8 cellular contexts compared by ENCODE assay signal in genomic region chr2:113390133-113390849, GRCh38. TPM values are rescaled to one million over a fixed set of nuclear protein-coding genes. Genes with fewer than 3 reads are reported as not detected.
DNase-seq lines count a peak whose midpoint lies in the region; ATAC-seq, FAIRE-seq and TF ChIP-seq lines count a peak whose summit lies in the region.

No MANE protein-coding gene starts in this region.

- no TSS peak for BruUV-seq in PC-9 (replicated peaks; lab: Mats Ljungman, UMichigan)

- H4K20me1 ChIP-seq in PC-9 (ENCODE audit: insufficient read depth) (no peaks in the 10 kb centered on the region), astrocyte (ENCODE audit: insufficient read depth, low read length) (no peaks in the 10 kb centered on the region)

- DNase-seq in PC-9 (peak; percentile 59 to 63), astrocyte (ENCODE audit: low read depth) (peak; percentile 54), iPS-NIHi11 (ENCODE audit: low spot score) (peak; percentile 75), NCI-H524 (lab: John Stamatoyannopoulos, UW) (no peak), NCI-H2227 treated with DMSO at 0.1 percent for 48 hours (lab: John Stamatoyannopoulos, UW) (no peak)
- peak; percentile 46 for DNase-seq in stimulated activated CD4-positive, alpha-beta T cell treated with anti-CD3 and anti-CD28 coated beads, Interleukin-12 subunit alpha, Interleukin-12 subunit beta, amount 100 ng/mL, for 4 hours

- H2AFZ ChIP-seq in PC-9 (no peak overlapping the region), astrocyte (ENCODE audit: low read depth, low read length) (peak overlapping the region; percentile 43)

- H3K79me2 ChIP-seq in PC-9 (ENCODE audit: low read depth) (no peaks in the 10 kb centered on the region), astrocyte (ENCODE audit: insufficient read depth, low read length) (no peaks in the 10 kb centered on the region)

- no peaks in the 10 kb centered on the region for H3K9me2 ChIP-seq in PC-9 (ENCODE audit: insufficient read depth)

- H3F3A ChIP-seq in PC-9 (ENCODE audit: insufficient read depth, low read depth), result no peaks in the 10 kb centered on the region

- no peaks in the 10 kb centered on the region for H3K36me3 ChIP-seq in PC-9 (ENCODE audit: low read depth)
- no peaks in the 10 kb centered on the region for H3K36me3 ChIP-seq in astrocyte (ENCODE audit: insufficient read depth, low read length)

- H3K27me3 Mint-ChIP-seq in astrocyte (ENCODE audit: low read depth, unreplicated experiment), result no peaks in the 10 kb centered on the region

- TF ChIP-seq CTCF in GM12875 (IDR thresholded peaks at IDR 0.05; ENCODE audit: borderline replicate concordance, insufficient read depth, low read depth, low read length) (peak; percentile 71), PC-9 (conservative IDR thresholded peaks at IDR 0.05) (peak; percentile 94), astrocyte (IDR thresholded peaks at IDR 0.05; ENCODE audit: insufficient read depth, low read depth, low read length) (peak; percentile 99)

- H3K9me3 ChIP-seq in PC-9 (ENCODE audit: insufficient read depth, low read depth) (no peaks in the 10 kb centered on the region), astrocyte (ENCODE audit: insufficient read depth, low read depth, low read length) (no peaks in the 10 kb centered on the region)

- CTCF ChIA-PET in PC-9 (lab: Charles Lee), result interaction anchor here (0.5 to 1.5 kb wide), 8 partner anchors 9 to 314 kb away, joined by 3 to 10 read pairs (median 4); no protein-coding TSS in a partner anchor

- H3K4me1 ChIP-seq in PC-9 (replicated peaks; ENCODE audit: insufficient read depth) (peaks cover 5% of the 10 kb centered on the region), astrocyte (ENCODE audit: insufficient read depth, low read length) (no peaks in the 10 kb centered on the region)

- H3K27ac Mint-ChIP-seq in astrocyte (ENCODE audit: unreplicated experiment), result no peak overlapping the region

- peaks cover 3% of the 10 kb centered on the region for H3K36me3 Mint-ChIP-seq in astrocyte (ENCODE audit: low read depth, unreplicated experiment)

- H3K4me1 Mint-ChIP-seq in astrocyte (ENCODE audit: low read depth, unreplicated experiment), result no peaks in the 10 kb centered on the region

- peaks cover 13% of the 10 kb centered on the region for H3K9me3 Mint-ChIP-seq in astrocyte (ENCODE audit: unreplicated experiment)

- no peak overlapping the region for H3K9ac ChIP-seq in astrocyte (ENCODE audit: low read length)

- H3K4me2 ChIP-seq in PC-9 (peak overlapping the region; percentile 49), astrocyte (ENCODE audit: low read length) (peak overlapping the region; percentile 46)

- ATAC-seq in HG02623 (IDR thresholded peaks at IDR 0.05; ENCODE audit: unreplicated experiment), result peak; percentile 82

- H3K27ac ChIP-seq in PC-9, result peak overlapping the region; percentile 56
- H3K27ac ChIP-seq in astrocyte (ENCODE audit: low read depth, low read length), result no peak overlapping the region

- FAIRE-seq in astrocyte (lab: Jason Lieb, UNC), result no peak

- H3K4me3 ChIP-seq in GM12875 (ENCODE audit: low read depth, low read length), result no peak overlapping the region
- no peak overlapping the region for H3K4me3 ChIP-seq in PC-9
- H3K4me3 ChIP-seq in astrocyte (ENCODE audit: insufficient read depth, low read depth, low read length), result no peak overlapping the region

- H3K4me3 Mint-ChIP-seq in astrocyte (ENCODE audit: unreplicated experiment), result no peak overlapping the region

- H3K27me3 ChIP-seq in PC-9 (ENCODE audit: insufficient read depth, low read depth) (no peaks in the 10 kb centered on the region), astrocyte (ENCODE audit: insufficient read depth, low read length) (no peaks in the 10 kb centered on the region)

- intact Hi-C loops in PC-9 (cut with micrococcal nuclease; ENCODE audit: unreplicated experiment), result loop anchor here (5.0 to 10.0 kb wide), 6 partner anchors 143 to 645 kb away; no protein-coding TSS in a partner anchor

- POLR2A ChIA-PET in PC-9 (lab: Charles Lee; ENCODE audit: unreplicated experiment), result interaction anchor here (0.6 kb wide), 1 partner anchor 93 kb away, joined by 3 read pairs; no protein-coding TSS in a partner anchor

RNA-seq across cellular contexts. Expression of gene ZNG1B, which starts 47.2 kb away (rescaled TPM):
- total RNA-seq in PC-9 (2021), result 37.5 and 42.2 TPM in 2 replicates
- total RNA-seq in astrocyte, result 29.1 and 32.1 TPM in 2 replicates

Comparison
In these comparisons a context has a peak if more than half of its experiments do, and no peak if none do; other contexts are left out.
1. DNase-seq: peak in PC-9 (2 of 2), astrocyte (single experiment), iPS-NIHi11 (single experiment) and stimulated activated CD4-positive, alpha-beta T cell treated with anti-CD3 and anti-CD28 coated beads, Interleukin-12 subunit alpha, Interleukin-12 subunit beta, amount 100 ng/mL, for 4 hours (single experiment); none in NCI-H524 (0 of 2) and NCI-H2227 treated with DMSO at 0.1 percent for 48 hours (single experiment).
2. Peak in every context shown above with its lines, with median percentiles within 50 percentile points of each other: CTCF ChIP-seq.